ENCODE assay signal across 1 cellular context in genomic region chr9:97076731-97077464, GRCh38. TPM values are rescaled to one million over a fixed set of nuclear protein-coding genes. Genes with fewer than 3 reads are reported as not detected.
"Had no signal": no experiment of that assay in that cellular context is flagged by ENCODE, and none has a peak within 500 bp of the region (broad histone marks: within the 10 kb centered on the region; RNA-seq: fewer than 3 reads in every experiment).

No MANE protein-coding gene starts in this region.

RNA-seq across cellular contexts. Expression of gene CTSV, which starts 38.0 kb away (rescaled TPM):
- total RNA-seq: sciatic nerve had no signal
